ENCODE assay signal across 23 cellular contexts in genomic region chr4:98102660-98103059, GRCh38. TPM values are rescaled to one million over a fixed set of nuclear protein-coding genes. Genes with fewer than 3 reads are reported as not detected.
"Had no signal": no experiment of that assay in that cellular context is flagged by ENCODE, and none has a peak within 500 bp of the region (broad histone marks: within the 10 kb centered on the region; RNA-seq: fewer than 3 reads in every experiment).

No MANE protein-coding gene starts in this region.

- H3K4me1 ChIP-seq: SJCRH30 had no signal

- H3K27ac ChIP-seq: SJCRH30 had no signal

- DNase-seq: KBM-7, MV-4-11, NCI-H1048, NCI-H1105, NCI-H1417, NCI-H1436 treated with DMSO at 0.1 percent for 48 hours, NCI-H1694 treated with DMSO at 0.1 percent for 48 hours, NCI-H2029, NCI-H2081 treated with DMSO at 0.1 percent for 48 hours, NCI-H2171, NCI-H226, NCI-H446, NCI-H510A, NCI-H524 treated with DMSO at 0.1 percent for 48 hours, NCI-H69, NCI-H774, SHP77 treated with DMSO at 0.1 percent for 48 hours, SJCRH30 had no signal

- H3K9me3 ChIP-seq: SJCRH30 had no signal

- ATAC-seq: Panc1, Right ventricle myocardium inferior, SK-N-SH treated with all-trans-retinoic acid at 6 μM for 48 hours had no signal

- H3K36me3 ChIP-seq: SJCRH30 had no signal

- H3K27me3 ChIP-seq: SJCRH30 had no signal

- H3K4me3 ChIP-seq: SJCRH30 had no signal

RNA-seq across cellular contexts. Expression of gene STPG2, which starts 40.6 kb away (rescaled TPM):
- total RNA-seq: HT-29, RPMI7951, SJCRH30 had no signal
